24 cellular contexts compared by ENCODE assay signal in the genomic region with DNA sequence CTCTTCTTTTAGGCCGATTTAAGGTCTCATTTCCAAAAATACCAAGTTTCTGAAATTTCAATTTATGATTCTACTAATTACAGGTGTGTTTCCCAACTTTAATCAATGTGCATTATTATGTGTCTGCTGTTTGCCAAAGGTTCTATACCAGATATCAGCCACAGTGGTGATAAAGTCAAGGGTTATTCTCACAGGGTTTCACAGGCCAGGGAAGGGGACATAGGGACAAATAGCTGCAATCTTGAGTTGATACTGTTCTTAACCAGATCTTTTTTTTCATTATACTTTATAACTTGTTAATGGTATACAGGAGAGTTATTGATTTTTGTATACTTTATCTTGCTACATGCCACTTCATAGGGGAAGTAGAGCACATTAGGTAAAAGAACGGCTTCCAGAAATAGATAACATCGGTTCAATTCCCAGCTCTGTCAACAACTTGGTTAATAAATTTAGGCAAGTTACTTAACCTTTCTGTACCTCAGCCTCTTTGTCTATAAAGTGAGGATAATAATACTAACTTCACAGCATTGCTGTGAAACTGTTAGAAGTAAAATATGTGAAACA. TPM values are rescaled to one million over a fixed set of nuclear protein-coding genes. Genes with fewer than 3 reads are reported as not detected.
"Had no signal": no experiment of that assay in that cellular context is flagged by ENCODE, and none has a peak within 500 bp of the region (broad histone marks: within the 10 kb centered on the region; RNA-seq: fewer than 3 reads in every experiment).

No MANE protein-coding gene starts in this region.

- H3K36me3 Mint-ChIP-seq: mesothelial cell of epicardium had no signal

- DNase-seq: dermis blood vessel endothelial cell; dorsolateral prefrontal cortex; effector CD4-positive, alpha-beta T cell; effector memory CD4-positive, alpha-beta T cell; foreskin keratinocyte; heart left ventricle; hypothalamus; immature natural killer cell; islet precursor cell; kidney; kidney glomerular epithelial cell; left colon; left lung; left ventricle myocardium superior; lower lobe of right lung; mesenchymal stem cell; mucosa of descending colon had no signal

- H3K27ac ChIP-seq: coronary artery, dorsolateral prefrontal cortex, esophagus muscularis mucosa, foreskin keratinocyte, gastroesophageal sphincter, heart left ventricle, hepatocyte, left lung, lower lobe of right lung had no signal

- H3K4me3 Mint-ChIP-seq: immature natural killer cell, mesothelial cell of epicardium had no signal

- H3K27me3 ChIP-seq: dorsolateral prefrontal cortex, esophagus muscularis mucosa, foreskin keratinocyte, gastroesophageal sphincter, heart left ventricle, hepatocyte, left lung had no signal

- H3K27ac Mint-ChIP-seq: immature natural killer cell, mesothelial cell of epicardium had no signal

- ATAC-seq: foreskin keratinocyte, gastroesophageal sphincter, heart left ventricle, left colon, left lung, left ventricle myocardium superior, lower lobe of right lung, mucosa of descending colon had no signal

- H3K4me3 ChIP-seq: coronary artery, dorsolateral prefrontal cortex, esophagus muscularis mucosa, gastroesophageal sphincter, heart left ventricle, hepatocyte, left lung, lower lobe of right lung, mucosa of descending colon had no signal

- H3K36me3 ChIP-seq: esophagus muscularis mucosa, gastroesophageal sphincter, heart left ventricle, left lung, lower lobe of right lung had no signal

- H3K4me1 Mint-ChIP-seq: immature natural killer cell, mesothelial cell of epicardium had no signal

- H3K4me1 ChIP-seq: esophagus muscularis mucosa, foreskin keratinocyte, gastroesophageal sphincter, heart left ventricle, left lung, lower lobe of right lung had no signal

- H3K9me3 ChIP-seq: esophagus muscularis mucosa, gastroesophageal sphincter, heart left ventricle, left lung, lower lobe of right lung, mucosa of descending colon had no signal

- H3K9me3 Mint-ChIP-seq: immature natural killer cell, mesothelial cell of epicardium had no signal

RNA-seq across cellular contexts. Expression of a gene that starts 31.9 kb away (rescaled TPM):
- total RNA-seq: endothelial cell of umbilical vein, lung microvascular endothelial cell had no signal
